Comparison of ENCODE assay signal across 12 cellular contexts in genomic region chr13:27636624-27637288, GRCh38. TPM values are rescaled to one million over a fixed set of nuclear protein-coding genes. Genes with fewer than 3 reads are reported as not detected.
DNase-seq lines count a peak whose midpoint lies in the region; ATAC-seq and TF ChIP-seq lines count a peak whose summit lies in the region.
"Had no signal": no experiment of that assay in that cellular context is flagged by ENCODE, and none has a peak within 500 bp of the region (broad histone marks: within the 10 kb centered on the region; RNA-seq: fewer than 3 reads in every experiment).

No MANE protein-coding gene starts in this region.

- H3K4me3 Mint-ChIP-seq in activated T-helper 2 cell treated with anti-CD3 and anti-CD28 coated beads, Interferon-gamma antibody, Interleukin-2, Interleukin-4, amounts not matched to agents 10 μg/mL and 5 μg/mL and 100 μg/mL, durations not matched to agents 14 hours and 24 hours and 36 hours (ENCODE audit: low read depth): no peak overlapping the region
- H3K4me3 Mint-ChIP-seq: activated CD4-positive, alpha-beta T cell treated with anti-CD3 and anti-CD28 coated beads, Interleukin-2, amount 10 ng/mL, durations not matched to agents 24 days and 14 days; CD14-positive monocyte; neural progenitor cell had no signal

- peaks cover 34% of the 10 kb centered on the region for H3K36me3 Mint-ChIP-seq in activated T-helper 2 cell treated with anti-CD3 and anti-CD28 coated beads, Interferon-gamma antibody, Interleukin-2, Interleukin-4, amounts not matched to agents 10 μg/mL and 5 μg/mL and 100 μg/mL, durations not matched to agents 14 hours and 24 hours and 36 hours (ENCODE audit: low read depth)

- H3K36me3 ChIP-seq in DND-41 (ENCODE audit: insufficient read depth, low read length) (peaks cover 20% of the 10 kb centered on the region), mucosa of descending colon (ENCODE audit: low read depth) (no peaks in the 10 kb centered on the region), right lobe of liver (no peaks in the 10 kb centered on the region)
- H3K36me3 ChIP-seq: neural progenitor cell had no signal

- no peak overlapping the region for H2AFZ ChIP-seq in DND-41 (ENCODE audit: low read depth, low read length)
- H2AFZ ChIP-seq: neural progenitor cell had no signal

- intact Hi-C loops in activated T-helper 2 cell treated with anti-CD3 and anti-CD28 coated beads, Interferon-gamma antibody, Interleukin-2, Interleukin-4, amounts not matched to agents 10 μg/mL and 5 μg/mL and 100 μg/mL, durations not matched to agents 14 hours and 24 hours and 36 hours (cut with micrococcal nuclease): no loop called here
- intact Hi-C loops in mucosa of descending colon (cut with DNase I, micrococcal nuclease): no loop called here
- intact Hi-C loops in right lobe of liver (cut with DNase I): no loop called here

- H3K79me2 ChIP-seq in DND-41 (ENCODE audit: insufficient read depth, low read length): peaks cover 93% of the 10 kb centered on the region

- H3K9me3 Mint-ChIP-seq in activated T-helper 2 cell treated with anti-CD3 and anti-CD28 coated beads, Interferon-gamma antibody, Interleukin-2, Interleukin-4, amounts not matched to agents 10 μg/mL and 5 μg/mL and 100 μg/mL, durations not matched to agents 14 hours and 24 hours and 36 hours: no peaks in the 10 kb centered on the region
- H3K9me3 Mint-ChIP-seq: activated CD4-positive, alpha-beta T cell treated with anti-CD3 and anti-CD28 coated beads, Interleukin-2, amount 10 ng/mL, durations not matched to agents 24 days and 14 days; CD14-positive monocyte; neural progenitor cell had no signal

- TF ChIP-seq CTCF in DND-41 (IDR thresholded peaks at IDR 0.05; ENCODE audit: borderline replicate concordance, extremely low read depth, low read length, poor library complexity, severe bottlenecking) (no peak), mucosa of descending colon (IDR thresholded peaks at IDR 0.05) (no peak), right lobe of liver (IDR thresholded peaks at IDR 0.05) (no peak)

- H3K9ac ChIP-seq in DND-41 (ENCODE audit: low read depth, low read length): no peak overlapping the region
- H3K9ac ChIP-seq: neural progenitor cell had no signal

- no peaks in the 10 kb centered on the region for H3K27me3 Mint-ChIP-seq in activated T-helper 2 cell treated with anti-CD3 and anti-CD28 coated beads, Interferon-gamma antibody, Interleukin-2, Interleukin-4, amounts not matched to agents 10 μg/mL and 5 μg/mL and 100 μg/mL, durations not matched to agents 14 hours and 24 hours and 36 hours (ENCODE audit: low read depth)
- H3K27me3 Mint-ChIP-seq: activated CD4-positive, alpha-beta T cell treated with anti-CD3 and anti-CD28 coated beads, Interleukin-2, amount 10 ng/mL, durations not matched to agents 24 days and 14 days had no signal

- H3K4me2 ChIP-seq in DND-41 (ENCODE audit: insufficient read depth, low read length): no peak overlapping the region
- H3K4me2 ChIP-seq: neural progenitor cell had no signal

- H3K27ac Mint-ChIP-seq in activated T-helper 2 cell treated with anti-CD3 and anti-CD28 coated beads, Interferon-gamma antibody, Interleukin-2, Interleukin-4, amounts not matched to agents 10 μg/mL and 5 μg/mL and 100 μg/mL, durations not matched to agents 14 hours and 24 hours and 36 hours: peak overlapping the region; percentile 9
- H3K27ac Mint-ChIP-seq: activated CD4-positive, alpha-beta T cell treated with anti-CD3 and anti-CD28 coated beads, Interleukin-2, amount 10 ng/mL, durations not matched to agents 24 days and 14 days; neural progenitor cell had no signal

- H3K27ac ChIP-seq in DND-41 (ENCODE audit: low read length) (no peak overlapping the region), right lobe of liver (no peak overlapping the region)
- H3K27ac ChIP-seq: neural progenitor cell had no signal

- no peak for DNase-seq in DND-41
- DNase-seq in NCI-H1105 treated with DMSO at 0.1 percent for 48 hours (lab: John Stamatoyannopoulos, UW): peak; percentile 65
- no peak for DNase-seq in activated T-helper 2 cell treated with anti-CD3 and anti-CD28 coated beads, Interferon-gamma antibody, Interleukin-2, Interleukin-4, amounts not matched to agents 10 μg/mL and 5 μg/mL and 100 μg/mL, durations not matched to agents 14 hours and 24 hours and 36 hours (ENCODE audit: low spot score)
- peak; percentile 14 to 39 for DNase-seq in lung microvascular endothelial cell (ENCODE audit: low read depth in 2 of 2)
- DNase-seq in mucosa of descending colon: no peak
- no peak for DNase-seq in right lobe of liver
- DNase-seq in stimulated activated CD4-positive, alpha-beta T cell treated with anti-CD3 and anti-CD28 coated beads, Interleukin-15, amount 100 ng/mL, for 24 hours: no peak
- DNase-seq: activated effector memory CD4-positive, alpha-beta T cell treated with anti-CD3 and anti-CD28 coated beads, Interleukin-2, amount 50 U/mL, for 16 hours; NCI-H1694 had no signal

- H3K4me3 ChIP-seq in DND-41 (ENCODE audit: low read depth in 1 of 2, low read length in 2 of 2) (no peak overlapping the region), mucosa of descending colon (no peak overlapping the region), right lobe of liver (no peak overlapping the region)
- H3K4me3 ChIP-seq: neural progenitor cell had no signal

- H3K4me1 ChIP-seq in DND-41 (ENCODE audit: insufficient read depth, low read length): peaks cover 4% of the 10 kb centered on the region; the same call in 1 of the 2 replicates
- H3K4me1 ChIP-seq in mucosa of descending colon (ENCODE audit: low read depth): no peaks in the 10 kb centered on the region
- peaks cover 0 to 10% (median 0%) of the 10 kb centered on the region in 4 donors for H3K4me1 ChIP-seq in right lobe of liver

- H3K4me1 Mint-ChIP-seq in activated T-helper 2 cell treated with anti-CD3 and anti-CD28 coated beads, Interferon-gamma antibody, Interleukin-2, Interleukin-4, amounts not matched to agents 10 μg/mL and 5 μg/mL and 100 μg/mL, durations not matched to agents 14 hours and 24 hours and 36 hours (ENCODE audit: low read depth): peaks cover 42% of the 10 kb centered on the region

- peaks cover 42% of the 10 kb centered on the region; the same call in 1 of the 2 replicates for H4K20me1 ChIP-seq in DND-41 (ENCODE audit: insufficient read depth, low read length)

- ATAC-seq in DND-41 (ENCODE audit: insufficient read depth, low read depth) (0 out of 3 replicates have a peak, but pooled peaks have one; percentile 42), mucosa of descending colon (no peak), right lobe of liver (no peak)

- no peak for TF ChIP-seq POLR2A in right lobe of liver (IDR thresholded peaks at IDR 0.05)

- H3K9me3 ChIP-seq in DND-41 (ENCODE audit: insufficient read depth, low read length, severe bottlenecking) (no peaks in the 10 kb centered on the region), mucosa of descending colon (no peaks in the 10 kb centered on the region), right lobe of liver (no peaks in the 10 kb centered on the region)

- WGBS in right lobe of liver (ENCODE audit: insufficient coverage, low coverage, low lambda C conversion rate, missing lambda C conversion rate): 63% methylated on average over 6 of the region's 6 CpGs

- H3K27me3 ChIP-seq in DND-41 (ENCODE audit: insufficient read depth, low read length, poor library complexity) (no peaks in the 10 kb centered on the region), right lobe of liver (no peaks in the 10 kb centered on the region)
- H3K27me3 ChIP-seq: neural progenitor cell had no signal

RNA-seq across cellular contexts. Expression of gene POLR1D, which starts 15.1 kb away (rescaled TPM):
- total RNA-seq in activated T-helper 2 cell treated with anti-CD3 and anti-CD28 coated beads, Interferon-gamma antibody, Interleukin-2, Interleukin-4, amounts not matched to agents 10 μg/mL and 5 μg/mL and 100 μg/mL, durations not matched to agents 14 hours and 24 hours and 36 hours: 124 and 127 TPM in 2 replicates
- total RNA-seq in lung microvascular endothelial cell (81.9 and 86.1 TPM in 2 replicates), mucosa of descending colon (100 to 1,000 TPM in 1 of 3 donors, 10 to 100 TPM in 2; 88.7 to 169 (median 91.0) TPM), right lobe of liver (10 to 100 TPM; 34.9 to 56.2 (median 46.6) TPM)

RNA-seq across cellular contexts. Expression of gene LNX2, which starts 16.4 kb away (rescaled TPM):
- 5.2 and 5.4 TPM in 2 replicates for total RNA-seq in activated T-helper 2 cell treated with anti-CD3 and anti-CD28 coated beads, Interferon-gamma antibody, Interleukin-2, Interleukin-4, amounts not matched to agents 10 μg/mL and 5 μg/mL and 100 μg/mL, durations not matched to agents 14 hours and 24 hours and 36 hours
- total RNA-seq in lung microvascular endothelial cell (8.3 and 11.3 TPM in 2 replicates), mucosa of descending colon (10 to 100 TPM; 20.0 to 34.0 (median 26.2) TPM), right lobe of liver (10 to 100 TPM in 5 of 6 experiments, 1 to 10 TPM in 1; 9.5 to 28.3 (median 19.6) TPM)

Comparison
In these comparisons a context has a peak if more than half of its experiments do, and no peak if none do; other contexts are left out.
1. DNase-seq: peak in NCI-H1105 treated with DMSO at 0.1 percent for 48 hours (single experiment) and lung microvascular endothelial cell (2 of 2); none in DND-41 (single experiment), activated T-helper 2 cell treated with anti-CD3 and anti-CD28 coated beads, Interferon-gamma antibody, Interleukin-2, Interleukin-4, amounts not matched to agents 10 μg/mL and 5 μg/mL and 100 μg/mL, durations not matched to agents 14 hours and 24 hours and 36 hours (single experiment), mucosa of descending colon (0 of 3), right lobe of liver (0 of 3) and stimulated activated CD4-positive, alpha-beta T cell treated with anti-CD3 and anti-CD28 coated beads, Interleukin-15, amount 100 ng/mL, for 24 hours (single experiment).